ENCODE assay signal across 23 cellular contexts in the genomic region with DNA sequence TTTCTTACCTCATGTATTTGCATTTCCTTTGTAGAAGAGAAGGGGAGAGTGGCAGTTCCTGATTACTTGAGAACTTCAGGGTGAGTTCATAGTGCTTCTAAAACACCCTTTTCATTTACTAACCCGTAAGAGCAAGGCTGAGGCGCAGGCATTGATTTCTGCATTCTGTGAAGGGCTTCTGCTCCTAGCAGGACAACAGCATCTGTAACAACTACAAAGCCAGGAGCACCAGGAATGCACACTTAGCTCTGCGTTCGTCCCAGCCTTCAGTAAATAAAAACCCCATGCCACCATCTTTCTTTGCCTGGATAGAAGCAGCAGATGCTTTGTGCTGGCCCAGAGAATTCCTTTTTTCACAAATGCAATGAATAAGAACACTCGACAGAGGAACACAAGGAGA.
"Had no signal": no experiment of that assay in that cellular context is flagged by ENCODE, and none has a peak within 500 bp of the region (broad histone marks: within the 10 kb centered on the region; RNA-seq: fewer than 3 reads in every experiment).

No MANE protein-coding gene starts in this region.

- ATAC-seq: natural killer cell; stimulated activated naive B cell treated with anti-CD40 and anti-IgM and Interleukin-4, amounts not matched to agents 10 μg/mL and 1 μg/mL and 100 μg/mL, for 72 hours had no signal

- H3K27ac Mint-ChIP-seq: activated CD4-positive, alpha-beta memory T cell treated with anti-CD3 and anti-CD28 coated beads for 36 hours; activated naive CD8-positive, alpha-beta T cell treated with anti-CD3 and anti-CD28 coated beads for 36 hours; natural killer cell; stimulated activated naive B cell treated with anti-CD40 and anti-IgM and Interleukin-4, amounts not matched to agents 10 μg/mL and 1 μg/mL and 100 μg/mL, for 72 hours had no signal

- DNase-seq: activated CD4-positive, alpha-beta memory T cell treated with anti-CD3 and anti-CD28 coated beads for 36 hours; activated CD4-positive, alpha-beta T cell treated with anti-CD3 and anti-CD28 coated beads for 48 hours; activated naive CD4-positive, alpha-beta T cell treated with Interleukin-2 at 50 U/mL for 16 hours; activated naive CD8-positive, alpha-beta T cell treated with anti-CD3 and anti-CD28 coated beads for 36 hours; activated T-cell treated with anti-CD3 and anti-CD28 coated beads, Interleukin-2, amount 50 U/mL, for 48 hours; amygdala; cortex of kidney; effector CD4-positive, alpha-beta T cell; erythroblast; foreskin melanocyte; left ventricle myocardium inferior; midbrain; natural killer cell; ovary; stimulated activated CD4-positive, alpha-beta T cell treated with anti-CD3 and anti-CD28 coated beads, Interleukin-2, amount 100 ng/mL, for 48 hours; stimulated activated CD8-positive, alpha-beta memory T cell treated with anti-CD3 and anti-CD28 coated beads, Interleukin-4, amount 100 ng/mL, for 48 hours; stimulated activated naive B cell treated with anti-CD40 and anti-IgM and Interleukin-4, amounts not matched to agents 10 μg/mL and 1 μg/mL and 100 μg/mL, for 72 hours; testis; trophoblast cell had no signal

- H3K27me3 Mint-ChIP-seq: activated CD4-positive, alpha-beta memory T cell treated with anti-CD3 and anti-CD28 coated beads for 36 hours; activated naive CD8-positive, alpha-beta T cell treated with anti-CD3 and anti-CD28 coated beads for 36 hours had no signal

- H3K9me3 Mint-ChIP-seq: activated CD4-positive, alpha-beta memory T cell treated with anti-CD3 and anti-CD28 coated beads for 36 hours; activated naive CD8-positive, alpha-beta T cell treated with anti-CD3 and anti-CD28 coated beads for 36 hours; natural killer cell had no signal

- H3K4me1 Mint-ChIP-seq: activated naive CD8-positive, alpha-beta T cell treated with anti-CD3 and anti-CD28 coated beads for 36 hours; natural killer cell; stimulated activated naive B cell treated with anti-CD40 and anti-IgM and Interleukin-4, amounts not matched to agents 10 μg/mL and 1 μg/mL and 100 μg/mL, for 72 hours had no signal

- H3K4me3 Mint-ChIP-seq: activated CD4-positive, alpha-beta memory T cell treated with anti-CD3 and anti-CD28 coated beads for 36 hours; activated naive CD8-positive, alpha-beta T cell treated with anti-CD3 and anti-CD28 coated beads for 36 hours; natural killer cell; stimulated activated naive B cell treated with anti-CD40 and anti-IgM and Interleukin-4, amounts not matched to agents 10 μg/mL and 1 μg/mL and 100 μg/mL, for 72 hours had no signal

- H3K36me3 Mint-ChIP-seq: activated CD4-positive, alpha-beta memory T cell treated with anti-CD3 and anti-CD28 coated beads for 36 hours; natural killer cell; stimulated activated naive B cell treated with anti-CD40 and anti-IgM and Interleukin-4, amounts not matched to agents 10 μg/mL and 1 μg/mL and 100 μg/mL, for 72 hours had no signal

- H3K4me3 ChIP-seq: hepatocyte, left ventricle myocardium inferior, ovary, prostate gland, testis, vagina had no signal

- H3K27me3 ChIP-seq: neutrophil, ovary, testis, vagina had no signal

- H3K36me3 ChIP-seq: left ventricle myocardium inferior, neutrophil, ovary, prostate gland, vagina had no signal

- H3K9me3 ChIP-seq: left ventricle myocardium inferior, neutrophil, ovary, prostate gland, testis, vagina had no signal

- H3K27ac ChIP-seq: hepatocyte, left ventricle myocardium inferior, neutrophil, ovary, prostate gland, testis, vagina had no signal

- H3K4me1 ChIP-seq: left ventricle myocardium inferior, prostate gland, testis, vagina had no signal
